Comparison of ENCODE assay signal across 1 cellular context in genomic region chr2:171574149-171574795, GRCh38.
TF ChIP-seq lines count a peak whose summit lies in the region.

No MANE protein-coding gene starts in this region.

TF ChIP-seq in HepG2, 621 proteins besides CTCF, POLR2A, EP300 and RAD21 (continued from another document and continues in another):
- TF ChIP-seq ZNF552 (CRISPR knock-in tag; IDR thresholded peaks at IDR 0.05; ENCODE audit: borderline replicate concordance): no peak
- peak; percentile 58; the same call in 1 of the 2 replicates for TF ChIP-seq THRA (CRISPR knock-in tag; IDR thresholded peaks at IDR 0.05; ENCODE audit: borderline replicate concordance)
- no peak for TF ChIP-seq ZNF136 (CRISPR knock-in tag; IDR thresholded peaks at IDR 0.05; ENCODE audit: low read depth)
- 0 out of 2 replicates have a peak, but pooled peaks have one; percentile 55 for TF ChIP-seq KLF6 (CRISPR knock-in tag; IDR thresholded peaks at IDR 0.05)
- TF ChIP-seq NCOR1 (IDR thresholded peaks at IDR 0.05; ENCODE audit: borderline replicate concordance, low read length): no peak
- TF ChIP-seq CBFB (CRISPR knock-in tag; IDR thresholded peaks at IDR 0.05): peak; percentile 22; the same call in 1 of the 2 replicates
- 0 out of 2 replicates have a peak, but pooled peaks have one; percentile 30 for TF ChIP-seq MEIS2 (CRISPR knock-in tag; IDR thresholded peaks at IDR 0.05)
- peak; percentile 33 for TF ChIP-seq ZFP36 (IDR thresholded peaks at IDR 0.05; ENCODE audit: borderline replicate concordance, low read depth, low read length, partially characterized antibody)
- TF ChIP-seq RBM39 (IDR thresholded peaks at IDR 0.05; ENCODE audit: low read depth, low read length, poor library complexity, severe bottlenecking): peak; percentile 55
- TF ChIP-seq MED13 (CRISPR knock-in tag; IDR thresholded peaks at IDR 0.05): no peak
- no peak for TF ChIP-seq ZBTB3 (CRISPR knock-in tag; IDR thresholded peaks at IDR 0.05; ENCODE audit: borderline replicate concordance, low read depth)
- peak; percentile 96 for TF ChIP-seq STAG1 (CRISPR knock-in tag; IDR thresholded peaks at IDR 0.05)
- TF ChIP-seq ZNF18 (CRISPR knock-in tag; IDR thresholded peaks at IDR 0.05; ENCODE audit: insufficient replicate concordance): no peak
- TF ChIP-seq ZNF597 (CRISPR knock-in tag; IDR thresholded peaks at IDR 0.05): no peak
- no peak for TF ChIP-seq TFDP1 (CRISPR knock-in tag; IDR thresholded peaks at IDR 0.05; ENCODE audit: borderline replicate concordance)
- no peak for TF ChIP-seq ZNF850 (CRISPR knock-in tag; conservative IDR thresholded peaks at IDR 0.05)
- TF ChIP-seq ZNF558 (CRISPR knock-in tag; IDR thresholded peaks at IDR 0.05; ENCODE audit: borderline replicate concordance): no peak
- TF ChIP-seq NR2C2 (CRISPR knock-in tag; IDR thresholded peaks at IDR 0.05; ENCODE audit: borderline replicate concordance): no peak
- no peak for TF ChIP-seq NPAS2 (CRISPR knock-in tag; IDR thresholded peaks at IDR 0.05; ENCODE audit: borderline replicate concordance)
- TF ChIP-seq DBP (CRISPR knock-in tag; IDR thresholded peaks at IDR 0.05; ENCODE audit: not compliant biosample characterization): no peak
- TF ChIP-seq MXD3 (CRISPR knock-in tag; IDR thresholded peaks at IDR 0.05): no peak
- TF ChIP-seq AFF4 (CRISPR knock-in tag; IDR thresholded peaks at IDR 0.05): no peak
- TF ChIP-seq KDM5B (CRISPR knock-in tag; IDR thresholded peaks at IDR 0.05; ENCODE audit: borderline replicate concordance): no peak
- peak; percentile 60; the same call in 1 of the 2 replicates for TF ChIP-seq YEATS2 (CRISPR knock-in tag; IDR thresholded peaks at IDR 0.05; ENCODE audit: borderline replicate concordance)
- no peak for TF ChIP-seq TCF7 (IDR thresholded peaks at IDR 0.05; ENCODE audit: low read depth)
- TF ChIP-seq TFAP4 (IDR thresholded peaks at IDR 0.05; ENCODE audit: borderline replicate concordance, low read depth): no peak
- TF ChIP-seq NR2F6 (IDR thresholded peaks at IDR 0.05): no peak
- peak; percentile 14; the same call in 1 of the 2 replicates for TF ChIP-seq NR2F6 (CRISPR knock-in tag; IDR thresholded peaks at IDR 0.05)
- TF ChIP-seq CEBPG (CRISPR knock-in tag; IDR thresholded peaks at IDR 0.05): no peak
- no peak for TF ChIP-seq FLYWCH1 (CRISPR knock-in tag; IDR thresholded peaks at IDR 0.05)
- no peak for TF ChIP-seq MATR3 (CRISPR knock-in tag; IDR thresholded peaks at IDR 0.05)
- TF ChIP-seq REST (IDR thresholded peaks at IDR 0.05; ENCODE audit: borderline replicate concordance in 1 of 2, low read depth in 1 of 2, low read length in 2 of 2): 0 out of 4 replicates have a peak, but pooled peaks of 1 of the 2 experiments have one; percentile 8
- TF ChIP-seq POGZ (CRISPR knock-in tag; IDR thresholded peaks at IDR 0.05): peak; percentile 74; the same call in 1 of the 2 replicates
- no peak for TF ChIP-seq TRIM22 (IDR thresholded peaks at IDR 0.05)
- peak; percentile 42; the same call in 1 of the 2 replicates for TF ChIP-seq RNF2 (conservative IDR thresholded peaks at IDR 0.05; ENCODE audit: low read depth)
- no peak for TF ChIP-seq SRSF9 (IDR thresholded peaks at IDR 0.05; ENCODE audit: borderline replicate concordance, insufficient read depth, low read depth, low read length, poor library complexity, severe bottlenecking)
- no peak for TF ChIP-seq KLF9 (CRISPR knock-in tag; IDR thresholded peaks at IDR 0.05; ENCODE audit: low read depth)
- no peak for TF ChIP-seq CSRNP2 (CRISPR knock-in tag; conservative IDR thresholded peaks at IDR 0.05; ENCODE audit: low read depth)
- TF ChIP-seq ZNF143 (CRISPR knock-in tag; IDR thresholded peaks at IDR 0.05): no peak
- TF ChIP-seq GMEB1 (CRISPR knock-in tag; IDR thresholded peaks at IDR 0.05; ENCODE audit: borderline replicate concordance): no peak
- no peak for TF ChIP-seq RARG (CRISPR knock-in tag; IDR thresholded peaks at IDR 0.05; ENCODE audit: low read depth)
